8 cellular contexts compared by ENCODE assay signal in the genomic region with DNA sequence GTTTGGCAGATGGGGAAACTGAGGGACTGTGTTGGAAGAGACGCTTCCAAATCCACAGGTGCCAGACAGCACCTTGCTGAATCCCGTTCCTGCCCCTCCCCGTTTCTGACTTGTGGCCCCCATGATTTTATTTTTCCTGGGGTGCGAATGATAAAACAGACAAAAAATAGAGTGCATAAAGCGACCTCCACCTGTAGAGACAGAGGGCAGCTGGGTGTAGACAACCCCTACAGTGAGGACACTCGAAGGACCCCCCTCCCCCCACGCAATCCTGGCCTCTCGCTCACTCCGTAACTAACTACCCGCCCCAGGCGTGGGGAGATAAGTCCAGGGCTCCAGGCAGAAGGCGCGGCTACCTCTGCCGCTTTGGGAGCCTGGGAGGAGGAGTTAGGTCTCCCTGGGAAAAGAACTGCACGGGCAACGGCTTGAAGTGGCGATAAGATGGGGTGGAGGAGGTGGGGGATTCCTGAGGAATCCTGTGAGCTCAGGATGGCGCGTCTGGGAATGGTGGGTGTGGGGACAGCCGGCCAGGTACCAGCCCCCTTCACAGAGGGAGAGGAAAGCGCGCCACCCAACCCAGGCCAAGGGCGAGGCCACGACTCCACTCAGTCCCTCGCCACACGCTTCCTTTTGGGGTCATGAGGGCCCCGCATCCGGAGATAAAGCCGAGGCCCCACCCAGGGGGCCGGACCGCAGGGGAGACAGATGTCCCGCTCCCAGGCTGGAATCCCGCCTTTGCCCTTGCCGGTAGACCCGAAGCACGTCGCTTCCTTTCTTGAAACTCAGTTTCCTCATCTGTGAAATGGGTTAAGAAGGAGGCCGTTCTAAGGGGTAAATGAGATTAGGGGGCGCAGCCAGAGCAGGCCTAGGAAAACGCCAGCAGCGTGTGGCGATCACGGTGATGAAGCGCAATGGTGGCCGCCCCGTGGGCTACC. TPM values are rescaled to one million over a fixed set of nuclear protein-coding genes. Genes with fewer than 3 reads are reported as not detected.
DNase-seq lines count a peak whose midpoint lies in the region; ATAC-seq and TF ChIP-seq lines count a peak whose summit lies in the region.

No MANE protein-coding gene starts in this region.

- H3K27ac Mint-ChIP-seq in CD4-positive, alpha-beta memory T cell, result peak overlapping the region; percentile 99 to 100 (median 99)
- H3K27ac Mint-ChIP-seq in stimulated activated effector memory CD8-positive, alpha-beta T cell treated with anti-CD3 and anti-CD28 coated beads, Interleukin-12 subunit alpha, Interleukin-12 subunit beta, amount 100 ng/mL, for 72 hours, result peak overlapping the region; percentile 96

- intact Hi-C loops in CD4-positive, alpha-beta memory T cell (cut with micrococcal nuclease), result loop anchor here (2.0 to 5.0 kb wide), 6 partner anchors 181 to 855 kb away; a partner anchor contains a TSS

- peaks cover 16 to 66% (median 45%) of the 10 kb centered on the region in 4 donors for H3K4me1 Mint-ChIP-seq in CD4-positive, alpha-beta memory T cell
- peaks cover 59% of the 10 kb centered on the region for H3K4me1 Mint-ChIP-seq in stimulated activated effector memory CD8-positive, alpha-beta T cell treated with anti-CD3 and anti-CD28 coated beads, Interleukin-12 subunit alpha, Interleukin-12 subunit beta, amount 100 ng/mL, for 72 hours

- peak overlapping the region; percentile 97 to 98 for H3K4me3 ChIP-seq in CD4-positive, alpha-beta memory T cell (ENCODE audit: low read length in 2 of 2)

- POLR2A ChIA-PET in CD4-positive, alpha-beta memory T cell (lab: Charles Lee; ENCODE audit: partially characterized antibody), result interaction anchor here (0.8 to 5.6 kb wide), 22 partner anchors 9 to 857 kb away, joined by 3 to 139 read pairs (median 6); a partner anchor contains a TSS

- CTCF ChIA-PET in CD4-positive, alpha-beta memory T cell (lab: Charles Lee; ENCODE audit: partially characterized antibody), result interaction anchor here (0.8 to 6.6 kb wide), 5 partner anchors 9 to 178 kb away, joined by 3 to 62 read pairs (median 18); a partner anchor contains a TSS

- H3K27me3 ChIP-seq in CD4-positive, alpha-beta memory T cell (ENCODE audit: insufficient read depth, low read length), result no peaks in the 10 kb centered on the region

- peak; percentile 49 to 70 (median 56) for DNase-seq in CD4-positive, alpha-beta memory T cell
- peak; percentile 90 for DNase-seq in M059J (ENCODE audit: low read depth)
- DNase-seq in T-helper 2 cell, result peak in 3 of 5 experiments; percentile 53 to 86 (median 73)
- peak; percentile 78 for DNase-seq in cerebellar cortex (ENCODE audit: low spot score)
- peak; percentile 83 for DNase-seq in kidney tubule cell (ENCODE audit: low spot score)
- peak in 1 of 2 donors; percentile 61 for DNase-seq in stimulated activated effector memory CD8-positive, alpha-beta T cell treated with anti-CD3 and anti-CD28 coated beads, Interleukin-12 subunit alpha, Interleukin-12 subunit beta, amount 100 ng/mL, for 72 hours (ENCODE audit: low spot score in 2 of 2)
- no peak for DNase-seq in COLO829 (ENCODE audit: low spot score)

- ATAC-seq in stimulated activated effector memory CD8-positive, alpha-beta T cell treated with anti-CD3 and anti-CD28 coated beads, Interleukin-12 subunit alpha, Interleukin-12 subunit beta, amount 100 ng/mL, for 72 hours, result peak; percentile 41

- no peaks in the 10 kb centered on the region for H3K27me3 Mint-ChIP-seq in CD4-positive, alpha-beta memory T cell

- H3K9me3 ChIP-seq in CD4-positive, alpha-beta memory T cell (ENCODE audit: control insufficient read depth in 1 of 2, low read length in 2 of 2), result no peaks in the 10 kb centered on the region

- peak overlapping the region; percentile 89 for H3K27ac ChIP-seq in CD4-positive, alpha-beta memory T cell (ENCODE audit: low read depth, low read length)

- peaks cover 0 to 21% of the 10 kb centered on the region in 2 donors for H3K36me3 Mint-ChIP-seq in CD4-positive, alpha-beta memory T cell
- H3K36me3 Mint-ChIP-seq in stimulated activated effector memory CD8-positive, alpha-beta T cell treated with anti-CD3 and anti-CD28 coated beads, Interleukin-12 subunit alpha, Interleukin-12 subunit beta, amount 100 ng/mL, for 72 hours, result peaks cover 57% of the 10 kb centered on the region

- peaks cover 0 to 3% (median 0%) of the 10 kb centered on the region in 8 donors for H3K9me3 Mint-ChIP-seq in CD4-positive, alpha-beta memory T cell
- no peaks in the 10 kb centered on the region for H3K9me3 Mint-ChIP-seq in stimulated activated effector memory CD8-positive, alpha-beta T cell treated with anti-CD3 and anti-CD28 coated beads, Interleukin-12 subunit alpha, Interleukin-12 subunit beta, amount 100 ng/mL, for 72 hours

- H3K4me3 Mint-ChIP-seq in CD4-positive, alpha-beta memory T cell, result peak overlapping the region; percentile 88 to 95 (median 93)
- H3K4me3 Mint-ChIP-seq in stimulated activated effector memory CD8-positive, alpha-beta T cell treated with anti-CD3 and anti-CD28 coated beads, Interleukin-12 subunit alpha, Interleukin-12 subunit beta, amount 100 ng/mL, for 72 hours, result peak overlapping the region; percentile 95

- peaks cover 66% of the 10 kb centered on the region for H3K4me1 ChIP-seq in CD4-positive, alpha-beta memory T cell (ENCODE audit: insufficient read depth, low read length)

- peak; percentile 62 for TF ChIP-seq POLR2A in GM19193 (IDR thresholded peaks at IDR 0.05; ENCODE audit: extremely low read depth, insufficient read depth, insufficient read length)

- H3K36me3 ChIP-seq in CD4-positive, alpha-beta memory T cell (ENCODE audit: insufficient read depth, low read length), result peaks cover 11% of the 10 kb centered on the region

RNA-seq across cellular contexts. Expression of a gene that starts 1.9 kb away (rescaled TPM):
- 100 to 1,000 TPM; 182 to 183 TPM for total RNA-seq in CD4-positive, alpha-beta memory T cell
- polyA plus RNA-seq in CD4-positive, alpha-beta memory T cell, result 10 to 100 TPM; 26.4 to 37.7 TPM
- total RNA-seq in M059J (2014; rRNA removed; shearing (Covaris generic)), result 31.6 and 37.8 TPM in 2 replicates

RNA-seq across cellular contexts. Expression of a gene that starts 15.7 kb away (rescaled TPM):
- 1 to 10 TPM; 1.3 to 1.9 TPM for total RNA-seq in CD4-positive, alpha-beta memory T cell
- polyA plus RNA-seq in CD4-positive, alpha-beta memory T cell, result under 1 TPM; 0.37 to 0.92 TPM
- total RNA-seq in M059J (2014; rRNA removed; shearing (Covaris generic)), result 0.02 and 0.07 TPM in 2 replicates

RNA-seq across cellular contexts. Expression of a gene that starts 21.2 kb away (rescaled TPM):
- total RNA-seq in CD4-positive, alpha-beta memory T cell, result not detected
- polyA plus RNA-seq in CD4-positive, alpha-beta memory T cell, result not detected
- not detected in 2 replicates for total RNA-seq in M059J (2014; rRNA removed; shearing (Covaris generic))

RNA-seq across cellular contexts. Expression of a gene that starts 41.1 kb away (rescaled TPM):
- total RNA-seq in CD4-positive, alpha-beta memory T cell, result not detected
- polyA plus RNA-seq in CD4-positive, alpha-beta memory T cell, result not detected
- not detected in 2 replicates for total RNA-seq in M059J (2014; rRNA removed; shearing (Covaris generic))
